ENCODE assay signal across 22 cellular contexts in genomic region chr16:53126390-53126789, GRCh38.
DNase-seq lines count a peak whose midpoint lies in the region; ATAC-seq, FAIRE-seq and TF ChIP-seq lines count a peak whose summit lies in the region.
"Had no signal": no experiment of that assay in that cellular context is flagged by ENCODE, and none has a peak within 500 bp of the region (broad histone marks: within the 10 kb centered on the region; RNA-seq: fewer than 3 reads in every experiment).

No MANE protein-coding gene starts in this region.

- H3K27me3 ChIP-seq in transverse colon, result no peaks in the 10 kb centered on the region
- H3K27me3 ChIP-seq: BE2C had no signal

- POLR2A ChIA-PET in HEK293 (lab: Yijun Ruan, JAX) (no interaction called here), activated B cell treated with CpG ODN at 0.5 μM for 24 hours (lab: Charles Lee) (interaction anchor here (0.9 kb wide), 1 partner anchor 19 kb away, joined by 3 read pairs; no protein-coding TSS in a partner anchor)

- ATAC-seq in activated B cell treated with CpG ODN at 0.5 μM for 24 hours (ENCODE audit: low read depth) (no peak), HG03442 (IDR thresholded peaks at IDR 0.05; ENCODE audit: unreplicated experiment) (no peak)
- no peak for ATAC-seq in stimulated activated memory B cell treated with anti-CD40 and anti-IgM and Interleukin-4, amounts not matched to agents 10 μg/mL and 1 μg/mL and 100 μg/mL, for 72 hours
- ATAC-seq: HepG2 had no signal

- H3K9me3 ChIP-seq in HEK293 (ENCODE audit: control insufficient read depth, insufficient read depth, low read depth, low read length) (no peaks in the 10 kb centered on the region), transverse colon (no peaks in the 10 kb centered on the region)
- H3K9me3 ChIP-seq: BE2C had no signal

- H3K4me3 ChIP-seq in HEK293 (ENCODE audit: low read depth, low read length) (no peak overlapping the region), transverse colon (no peak overlapping the region)

- TF ChIP-seq POLR2A in GM12891 (IDR thresholded peaks at IDR 0.05; ENCODE audit: low read depth, low read length) (no peak), transverse colon (IDR thresholded peaks at IDR 0.05) (no peak)

- H3K27ac ChIP-seq in HEK293 (ENCODE audit: extremely low read depth, low read depth, low read length) (no peak overlapping the region), transverse colon (no peak overlapping the region)

- peak overlapping the region; percentile 59 for H3K27ac Mint-ChIP-seq in activated B cell treated with CpG ODN at 0.5 μM for 24 hours
- peak overlapping the region; percentile 41 for H3K27ac Mint-ChIP-seq in stimulated activated memory B cell treated with anti-CD40 and anti-IgM and Interleukin-4, amounts not matched to agents 10 μg/mL and 1 μg/mL and 100 μg/mL, for 72 hours
- H3K27ac Mint-ChIP-seq: CD4-positive, CD25-positive, alpha-beta regulatory T cell had no signal

- peaks cover 6% of the 10 kb centered on the region for H3K36me3 Mint-ChIP-seq in activated B cell treated with CpG ODN at 0.5 μM for 24 hours (ENCODE audit: low read depth)
- peaks cover 14% of the 10 kb centered on the region for H3K36me3 Mint-ChIP-seq in stimulated activated memory B cell treated with anti-CD40 and anti-IgM and Interleukin-4, amounts not matched to agents 10 μg/mL and 1 μg/mL and 100 μg/mL, for 72 hours
- H3K36me3 Mint-ChIP-seq: CD4-positive, CD25-positive, alpha-beta regulatory T cell; CD8-positive, alpha-beta memory T cell had no signal

- intact Hi-C loops in activated B cell treated with CpG ODN at 0.5 μM for 24 hours (cut with micrococcal nuclease) (no loop called here), transverse colon (cut with DNase I; ENCODE audit: low total_unique reads) (no loop called here)

- in situ Hi-C loops in transverse colon (cut with MboI; ENCODE audit: low pct_ligation_motif_present in 1 of 4, low pct_unique_long_range_greater_than_20kb in 1 of 4, low sequenced_read_pairs in 3 of 4), result no loop called here

- TF ChIP-seq EP300 in transverse colon (IDR thresholded peaks at IDR 0.05; ENCODE audit: low read depth), result no peak

- H3K36me3 ChIP-seq in HEK293 (ENCODE audit: control insufficient read depth in 2 of 2, insufficient read depth in 1 of 2, low read length in 2 of 2) (no peaks in the 10 kb centered on the region), transverse colon (no peaks in the 10 kb centered on the region)

- FAIRE-seq in GM12891 (lab: Jason Lieb, UNC), result no peak
- FAIRE-seq: H1, HepG2 had no signal

- peaks cover 3% of the 10 kb centered on the region for H3K9me3 Mint-ChIP-seq in activated B cell treated with CpG ODN at 0.5 μM for 24 hours
- H3K9me3 Mint-ChIP-seq in stimulated activated memory B cell treated with anti-CD40 and anti-IgM and Interleukin-4, amounts not matched to agents 10 μg/mL and 1 μg/mL and 100 μg/mL, for 72 hours, result peaks cover 3% of the 10 kb centered on the region

- WGBS in transverse colon (ENCODE audit: low coverage in 1 of 2), 2 donors, result 95 to 98% methylated on average over 5 of the region's 5 CpGs

- H3K4me3 Mint-ChIP-seq in activated B cell treated with CpG ODN at 0.5 μM for 24 hours, result no peak overlapping the region
- H3K4me3 Mint-ChIP-seq in stimulated activated memory B cell treated with anti-CD40 and anti-IgM and Interleukin-4, amounts not matched to agents 10 μg/mL and 1 μg/mL and 100 μg/mL, for 72 hours, result peak overlapping the region; percentile 55
- H3K4me3 Mint-ChIP-seq: H9 had no signal

- H3K4me1 ChIP-seq in HEK293 (ENCODE audit: control insufficient read depth, insufficient read depth, low read length), result no peaks in the 10 kb centered on the region
- peaks cover 6 to 16% (median 11%) of the 10 kb centered on the region in 4 donors for H3K4me1 ChIP-seq in transverse colon
- H3K4me1 ChIP-seq: BE2C had no signal

- no peaks in the 10 kb centered on the region for H3K27me3 Mint-ChIP-seq in activated B cell treated with CpG ODN at 0.5 μM for 24 hours
- H3K27me3 Mint-ChIP-seq in stimulated activated memory B cell treated with anti-CD40 and anti-IgM and Interleukin-4, amounts not matched to agents 10 μg/mL and 1 μg/mL and 100 μg/mL, for 72 hours, result no peaks in the 10 kb centered on the region
- H3K27me3 Mint-ChIP-seq: CD4-positive, CD25-positive, alpha-beta regulatory T cell; CD8-positive, alpha-beta memory T cell had no signal

- DNase-seq in GM12891 (ENCODE audit: insufficient read length, low spot score), result no peak
- no peak for DNase-seq in activated B cell treated with CpG ODN at 0.5 μM for 24 hours
- DNase-seq in transverse colon, result no peak
- DNase-seq in NCI-H1930 (lab: John Stamatoyannopoulos, UW), result no peak
- no peak for DNase-seq in germinal center (ENCODE audit: low spot score)
- DNase-seq: BE2C; C1 segment of cervical spinal cord; CD4-positive, CD25-positive, alpha-beta regulatory T cell; CD8-positive, alpha-beta memory T cell; COR-L47; DMS 273 treated with DMSO at 0.1 percent for 48 hours; DMS53; DND-41; EL; H9; Kasumi-1; KG1 had no signal

- CTCF ChIA-PET in HEK293 (lab: Yijun Ruan, JAX) (no interaction called here), activated B cell treated with CpG ODN at 0.5 μM for 24 hours (lab: Charles Lee) (interaction anchor here (0.9 kb wide), 1 partner anchor 71 kb away, joined by 5 read pairs; the partner anchor contains the start of gene CHD9)

- no peak for TF ChIP-seq CTCF in HEK293 (tag by site-specific recombination; IDR thresholded peaks at IDR 0.05)
- TF ChIP-seq CTCF in activated B cell treated with CpG ODN at 0.5 μM for 24 hours (IDR thresholded peaks at IDR 0.05), result no peak
- TF ChIP-seq CTCF in transverse colon (IDR thresholded peaks at IDR 0.05), result no peak

- H3K4me1 Mint-ChIP-seq in activated B cell treated with CpG ODN at 0.5 μM for 24 hours, result peaks cover 39% of the 10 kb centered on the region
- peaks cover 36% of the 10 kb centered on the region for H3K4me1 Mint-ChIP-seq in stimulated activated memory B cell treated with anti-CD40 and anti-IgM and Interleukin-4, amounts not matched to agents 10 μg/mL and 1 μg/mL and 100 μg/mL, for 72 hours

TF ChIP-seq in GM12891, 5 proteins besides CTCF, POLR2A, EP300 and RAD21:
- TF ChIP-seq POU2F2 (IDR thresholded peaks at IDR 0.05; ENCODE audit: low read depth, low read length), result no peak
- TF ChIP-seq SPI1 (IDR thresholded peaks at IDR 0.05; ENCODE audit: low read depth, low read length), result peak; percentile 91
- TF ChIP-seq TAF1 (IDR thresholded peaks at IDR 0.05; ENCODE audit: low read depth, low read length), result no peak

TF ChIP-seq in HEK293, 187 proteins besides CTCF, POLR2A, EP300 and RAD21:
- no peak for TF ChIP-seq ZNF157 (tag by site-specific recombination; IDR thresholded peaks at IDR 0.05)
- 0 out of 2 replicates have a peak, but pooled peaks have one; percentile 22 for TF ChIP-seq ZNF366 (tag by site-specific recombination; conservative IDR thresholded peaks at IDR 0.05)
